Comparison of ENCODE assay signal across 8 cellular contexts in genomic region chr4:39446842-39447573, GRCh38. TPM values are rescaled to one million over a fixed set of nuclear protein-coding genes. Genes with fewer than 3 reads are reported as not detected.
A peak's percentile ranks its signal among the peaks of the same experiment; 100 is the strongest.
DNase-seq lines count a peak whose midpoint lies in the region; ATAC-seq and TF ChIP-seq lines count a peak whose summit lies in the region.

No MANE protein-coding gene starts in this region.

- 0 out of 2 replicates have a peak overlapping the region, but pooled peaks have one; percentile 2 for H3K4me3 ChIP-seq in AG04450 (ENCODE audit: low read depth, low read length)
- peak overlapping the region; percentile 23 for H3K4me3 ChIP-seq in fibroblast of mammary gland (ENCODE audit: control insufficient read depth, low read depth, low read length)
- no peak overlapping the region for H3K4me3 ChIP-seq in WERI-Rb-1 (ENCODE audit: low read depth, low read length)

- H3K27ac ChIP-seq in AG04450 (ENCODE audit: low read depth, low read length) (no peak overlapping the region), WERI-Rb-1 (no peak overlapping the region)

- POLR2A ChIA-PET in AG04450 (lab: Yijun Ruan, JAX): no interaction called here

- DNase-seq in AG04450 (ENCODE audit: low read depth, low spot score) (no peak), fibroblast of mammary gland (ENCODE audit: low read depth) (peak; percentile 63), omental fat pad (ENCODE audit: low spot score) (no peak), NCI-H1048 (lab: John Stamatoyannopoulos, UW) (no peak), WERI-Rb-1 (no peak)
- DNase-seq in activated CD8-positive, alpha-beta memory T cell treated with anti-CD3 and anti-CD28 coated beads, Interleukin-2, amount 50 U/mL, for 48 hours: peak; percentile 71

- ATAC-seq in GM19043 (IDR thresholded peaks at IDR 0.05; ENCODE audit: low read depth, unreplicated experiment): peak; percentile 83
- ATAC-seq in HG03175 (IDR thresholded peaks at IDR 0.05; ENCODE audit: unreplicated experiment): peak; percentile 92
- ATAC-seq in omental fat pad (ENCODE audit: low FRiP score): peak; percentile 72

- CTCF ChIA-PET in AG04450 (lab: Charles Lee): interaction anchor here (1.6 kb wide), 1 partner anchor 22 kb away, joined by 3 read pairs; no protein-coding TSS in a partner anchor

- TF ChIP-seq CTCF in AG04450 (IDR thresholded peaks at IDR 0.05; ENCODE audit: low read depth, low read length) (peak; percentile 7; the same call in 1 of the 2 replicates), fibroblast of mammary gland (conservative IDR thresholded peaks at IDR 0.05; ENCODE audit: control insufficient read depth, insufficient read depth, low read depth, low read length) (peak; percentile 21), omental fat pad (IDR thresholded peaks at IDR 0.05) (no peak), WERI-Rb-1 (IDR thresholded peaks at IDR 0.05; ENCODE audit: low read depth, low read length) (no peak)

- H3K27me3 ChIP-seq in AG04450 (ENCODE audit: control insufficient read depth, insufficient read depth, low read length): no peaks in the 10 kb centered on the region
- H3K27me3 ChIP-seq in WERI-Rb-1 (ENCODE audit: insufficient read depth, low read depth, severe bottlenecking): no peaks in the 10 kb centered on the region

- H3K36me3 ChIP-seq in WERI-Rb-1: peaks cover 35% of the 10 kb centered on the region

- H3K9me3 ChIP-seq in AG04450 (ENCODE audit: control insufficient read depth, insufficient read depth, low read length) (peaks cover 7% of the 10 kb centered on the region), WERI-Rb-1 (ENCODE audit: severe bottlenecking) (peaks cover 2% of the 10 kb centered on the region)

RNA-seq across cellular contexts. Expression of gene RPL9, which starts 11.7 kb away (rescaled TPM):
- 2,183 and 3,111 TPM in 2 replicates for polyA plus RNA-seq in AG04450 (2011; rRNA removed)
- polyA minus RNA-seq in AG04450 (2011; rRNA and poly(A)+ RNA removed): 194 and 311 TPM in 2 replicates
- total RNA-seq in omental fat pad: 1,000 to 10,000 TPM; 2,923 to 4,543 (median 3,766) TPM

RNA-seq across cellular contexts. Expression of gene LIAS, which starts 11.8 kb away (rescaled TPM):
- 8.6 and 13.1 TPM in 2 replicates for polyA plus RNA-seq in AG04450 (2011; rRNA removed)
- 1.6 and 4.8 TPM in 2 replicates for polyA minus RNA-seq in AG04450 (2011; rRNA and poly(A)+ RNA removed)
- total RNA-seq in omental fat pad: 10 to 100 TPM in 2 of 4 donors, 1 to 10 TPM in 2; 5.2 to 25.2 (median 10.4) TPM

RNA-seq across cellular contexts. Expression of gene KLB, which starts 40.3 kb away (rescaled TPM):
- not detected in 2 replicates for polyA plus RNA-seq in AG04450 (2011; rRNA removed)
- not detected in 2 replicates for polyA minus RNA-seq in AG04450 (2011; rRNA and poly(A)+ RNA removed)
- total RNA-seq in omental fat pad: 10 to 100 TPM in 2 of 4 donors, 1 to 10 TPM in 2; 7.9 to 70.9 (median 12.1) TPM

Comparison
In these comparisons a context has a peak if more than half of its experiments do, and no peak if none do; other contexts are left out.
1. DNase-seq: peak in activated CD8-positive, alpha-beta memory T cell treated with anti-CD3 and anti-CD28 coated beads, Interleukin-2, amount 50 U/mL, for 48 hours (single experiment) and fibroblast of mammary gland (single experiment); none in AG04450 (single experiment), omental fat pad (single experiment), NCI-H1048 (single experiment) and WERI-Rb-1 (single experiment).
2. CTCF ChIP-seq: peak in AG04450 (single experiment) and fibroblast of mammary gland (single experiment); none in omental fat pad (0 of 3) and WERI-Rb-1 (single experiment).
3. Peak in every context shown above with its lines, with median percentiles within 50 percentile points of each other: ATAC-seq.